ENCODE assay signal across 8 cellular contexts in genomic region chr6:63805808-63806572, GRCh38.
A peak's percentile ranks its signal among the peaks of the same experiment; 100 is the strongest.
DNase-seq lines count a peak whose midpoint lies in the region; ATAC-seq and TF ChIP-seq lines count a peak whose summit lies in the region.

No MANE protein-coding gene starts in this region.

- ATAC-seq in GM23338 (no peak), sciatic nerve (peak; percentile 81)
- ATAC-seq in stimulated activated effector memory CD8-positive, alpha-beta T cell treated with anti-CD3 and anti-CD28 coated beads, Interleukin-12 subunit alpha, Interleukin-12 subunit beta, amount 100 ng/mL, for 72 hours: no peak

- intact Hi-C loops in sciatic nerve (cut with DNase I): no loop called here

- CTCF ChIA-PET in RWPE1 (lab: Yijun Ruan, JAX): interaction anchor here (1.0 kb wide), 1 partner anchor 13 kb away, joined by 3 read pairs; no protein-coding TSS in a partner anchor

- peak overlapping the region; percentile 90 for H2AFZ ChIP-seq in GM23338

- H3K36me3 ChIP-seq in GM23338 (ENCODE audit: insufficient read depth): no peaks in the 10 kb centered on the region

- H3K4me1 ChIP-seq in GM23338 (ENCODE audit: insufficient read depth): no peaks in the 10 kb centered on the region; the same call in 1 of the 2 replicates

- no peaks in the 10 kb centered on the region for H3K36me3 Mint-ChIP-seq in GM23338 (ENCODE audit: low read depth)
- H3K36me3 Mint-ChIP-seq in stimulated activated effector memory CD8-positive, alpha-beta T cell treated with anti-CD3 and anti-CD28 coated beads, Interleukin-12 subunit alpha, Interleukin-12 subunit beta, amount 100 ng/mL, for 72 hours: no peaks in the 10 kb centered on the region

- H3K9me2 ChIP-seq in GM23338 (ENCODE audit: insufficient read depth): no peaks in the 10 kb centered on the region

- H3K27me3 Mint-ChIP-seq in GM23338 (ENCODE audit: insufficient read depth, low read depth, poor library complexity): peaks cover 2% of the 10 kb centered on the region

- H3K27me3 ChIP-seq in GM23338 (ENCODE audit: insufficient read depth): no peaks in the 10 kb centered on the region

- H3K4me1 Mint-ChIP-seq in GM23338: peaks cover 11% of the 10 kb centered on the region; the same call in 2 of the 3 replicates
- H3K4me1 Mint-ChIP-seq in stimulated activated effector memory CD8-positive, alpha-beta T cell treated with anti-CD3 and anti-CD28 coated beads, Interleukin-12 subunit alpha, Interleukin-12 subunit beta, amount 100 ng/mL, for 72 hours: no peaks in the 10 kb centered on the region

- H3K79me2 ChIP-seq in GM23338 (replicated peaks; ENCODE audit: insufficient read depth): no peaks in the 10 kb centered on the region

- no peak overlapping the region for H3K4me3 ChIP-seq in GM23338
- no peak overlapping the region for H3K4me3 ChIP-seq in fibroblast of mammary gland (ENCODE audit: control insufficient read depth, low read depth, low read length)

- no peaks in the 10 kb centered on the region for H4K20me1 ChIP-seq in GM23338 (replicated peaks; ENCODE audit: insufficient read depth)

- no peak overlapping the region for H3K4me2 ChIP-seq in GM23338

- TF ChIP-seq CTCF in GM23338 (conservative IDR thresholded peaks at IDR 0.05; ENCODE audit: low read depth in 2 of 2) (no peak), RWPE1 (conservative IDR thresholded peaks at IDR 0.05; ENCODE audit: low read depth) (no peak), fibroblast of mammary gland (conservative IDR thresholded peaks at IDR 0.05; ENCODE audit: control insufficient read depth, insufficient read depth, low read depth, low read length) (no peak), GM13977 (IDR thresholded peaks at IDR 0.05; ENCODE audit: extremely low read depth, insufficient read depth, missing control alignments) (no peak)

- H3F3A ChIP-seq in GM23338 (replicated peaks; ENCODE audit: low read depth): no peaks in the 10 kb centered on the region

- H3K9me3 Mint-ChIP-seq in GM23338: no peaks in the 10 kb centered on the region; the same call in 1 of the 3 replicates
- no peaks in the 10 kb centered on the region for H3K9me3 Mint-ChIP-seq in stimulated activated effector memory CD8-positive, alpha-beta T cell treated with anti-CD3 and anti-CD28 coated beads, Interleukin-12 subunit alpha, Interleukin-12 subunit beta, amount 100 ng/mL, for 72 hours

- H3K27ac ChIP-seq in GM23338 (ENCODE audit: low read depth): no peak overlapping the region
- H3K27ac ChIP-seq in RWPE1: peak overlapping the region; percentile 60

- no peak overlapping the region for H3K4me3 Mint-ChIP-seq in GM23338
- H3K4me3 Mint-ChIP-seq in stimulated activated effector memory CD8-positive, alpha-beta T cell treated with anti-CD3 and anti-CD28 coated beads, Interleukin-12 subunit alpha, Interleukin-12 subunit beta, amount 100 ng/mL, for 72 hours: no peak overlapping the region

- peak overlapping the region; percentile 22; the same call in 1 of the 2 replicates for H3K27ac Mint-ChIP-seq in GM23338
- no peak overlapping the region for H3K27ac Mint-ChIP-seq in stimulated activated effector memory CD8-positive, alpha-beta T cell treated with anti-CD3 and anti-CD28 coated beads, Interleukin-12 subunit alpha, Interleukin-12 subunit beta, amount 100 ng/mL, for 72 hours

- DNase-seq in GM23338 (ENCODE audit: low spot score) (no peak), RWPE1 (ENCODE audit: low spot score) (peak; percentile 70), fibroblast of mammary gland (ENCODE audit: low read depth) (peak; percentile 96), sciatic nerve (ENCODE audit: low spot score) (no peak), COLO668 (lab: John Stamatoyannopoulos, UW; ENCODE audit: unreplicated experiment) (no peak), GM13977 (ENCODE audit: low spot score) (no peak), T-helper 2 cell (no peak)
- no peak for DNase-seq in stimulated activated effector memory CD8-positive, alpha-beta T cell treated with anti-CD3 and anti-CD28 coated beads, Interleukin-12 subunit alpha, Interleukin-12 subunit beta, amount 100 ng/mL, for 72 hours (ENCODE audit: low spot score in 2 of 2)

- in situ Hi-C loops in GM13977 (cut with MboI; ENCODE audit: low pct_unique_long_range_greater_than_20kb, low sequenced_read_pairs, unreplicated experiment): no loop called here

- POLR2A ChIA-PET in RWPE1 (lab: Yijun Ruan, JAX; ENCODE audit: low non-redundant PET): no interaction called here

TF ChIP-seq in GM23338, 12 proteins besides CTCF, POLR2A, EP300 and RAD21 (continues in another document):
- TF ChIP-seq, protein P1, sequence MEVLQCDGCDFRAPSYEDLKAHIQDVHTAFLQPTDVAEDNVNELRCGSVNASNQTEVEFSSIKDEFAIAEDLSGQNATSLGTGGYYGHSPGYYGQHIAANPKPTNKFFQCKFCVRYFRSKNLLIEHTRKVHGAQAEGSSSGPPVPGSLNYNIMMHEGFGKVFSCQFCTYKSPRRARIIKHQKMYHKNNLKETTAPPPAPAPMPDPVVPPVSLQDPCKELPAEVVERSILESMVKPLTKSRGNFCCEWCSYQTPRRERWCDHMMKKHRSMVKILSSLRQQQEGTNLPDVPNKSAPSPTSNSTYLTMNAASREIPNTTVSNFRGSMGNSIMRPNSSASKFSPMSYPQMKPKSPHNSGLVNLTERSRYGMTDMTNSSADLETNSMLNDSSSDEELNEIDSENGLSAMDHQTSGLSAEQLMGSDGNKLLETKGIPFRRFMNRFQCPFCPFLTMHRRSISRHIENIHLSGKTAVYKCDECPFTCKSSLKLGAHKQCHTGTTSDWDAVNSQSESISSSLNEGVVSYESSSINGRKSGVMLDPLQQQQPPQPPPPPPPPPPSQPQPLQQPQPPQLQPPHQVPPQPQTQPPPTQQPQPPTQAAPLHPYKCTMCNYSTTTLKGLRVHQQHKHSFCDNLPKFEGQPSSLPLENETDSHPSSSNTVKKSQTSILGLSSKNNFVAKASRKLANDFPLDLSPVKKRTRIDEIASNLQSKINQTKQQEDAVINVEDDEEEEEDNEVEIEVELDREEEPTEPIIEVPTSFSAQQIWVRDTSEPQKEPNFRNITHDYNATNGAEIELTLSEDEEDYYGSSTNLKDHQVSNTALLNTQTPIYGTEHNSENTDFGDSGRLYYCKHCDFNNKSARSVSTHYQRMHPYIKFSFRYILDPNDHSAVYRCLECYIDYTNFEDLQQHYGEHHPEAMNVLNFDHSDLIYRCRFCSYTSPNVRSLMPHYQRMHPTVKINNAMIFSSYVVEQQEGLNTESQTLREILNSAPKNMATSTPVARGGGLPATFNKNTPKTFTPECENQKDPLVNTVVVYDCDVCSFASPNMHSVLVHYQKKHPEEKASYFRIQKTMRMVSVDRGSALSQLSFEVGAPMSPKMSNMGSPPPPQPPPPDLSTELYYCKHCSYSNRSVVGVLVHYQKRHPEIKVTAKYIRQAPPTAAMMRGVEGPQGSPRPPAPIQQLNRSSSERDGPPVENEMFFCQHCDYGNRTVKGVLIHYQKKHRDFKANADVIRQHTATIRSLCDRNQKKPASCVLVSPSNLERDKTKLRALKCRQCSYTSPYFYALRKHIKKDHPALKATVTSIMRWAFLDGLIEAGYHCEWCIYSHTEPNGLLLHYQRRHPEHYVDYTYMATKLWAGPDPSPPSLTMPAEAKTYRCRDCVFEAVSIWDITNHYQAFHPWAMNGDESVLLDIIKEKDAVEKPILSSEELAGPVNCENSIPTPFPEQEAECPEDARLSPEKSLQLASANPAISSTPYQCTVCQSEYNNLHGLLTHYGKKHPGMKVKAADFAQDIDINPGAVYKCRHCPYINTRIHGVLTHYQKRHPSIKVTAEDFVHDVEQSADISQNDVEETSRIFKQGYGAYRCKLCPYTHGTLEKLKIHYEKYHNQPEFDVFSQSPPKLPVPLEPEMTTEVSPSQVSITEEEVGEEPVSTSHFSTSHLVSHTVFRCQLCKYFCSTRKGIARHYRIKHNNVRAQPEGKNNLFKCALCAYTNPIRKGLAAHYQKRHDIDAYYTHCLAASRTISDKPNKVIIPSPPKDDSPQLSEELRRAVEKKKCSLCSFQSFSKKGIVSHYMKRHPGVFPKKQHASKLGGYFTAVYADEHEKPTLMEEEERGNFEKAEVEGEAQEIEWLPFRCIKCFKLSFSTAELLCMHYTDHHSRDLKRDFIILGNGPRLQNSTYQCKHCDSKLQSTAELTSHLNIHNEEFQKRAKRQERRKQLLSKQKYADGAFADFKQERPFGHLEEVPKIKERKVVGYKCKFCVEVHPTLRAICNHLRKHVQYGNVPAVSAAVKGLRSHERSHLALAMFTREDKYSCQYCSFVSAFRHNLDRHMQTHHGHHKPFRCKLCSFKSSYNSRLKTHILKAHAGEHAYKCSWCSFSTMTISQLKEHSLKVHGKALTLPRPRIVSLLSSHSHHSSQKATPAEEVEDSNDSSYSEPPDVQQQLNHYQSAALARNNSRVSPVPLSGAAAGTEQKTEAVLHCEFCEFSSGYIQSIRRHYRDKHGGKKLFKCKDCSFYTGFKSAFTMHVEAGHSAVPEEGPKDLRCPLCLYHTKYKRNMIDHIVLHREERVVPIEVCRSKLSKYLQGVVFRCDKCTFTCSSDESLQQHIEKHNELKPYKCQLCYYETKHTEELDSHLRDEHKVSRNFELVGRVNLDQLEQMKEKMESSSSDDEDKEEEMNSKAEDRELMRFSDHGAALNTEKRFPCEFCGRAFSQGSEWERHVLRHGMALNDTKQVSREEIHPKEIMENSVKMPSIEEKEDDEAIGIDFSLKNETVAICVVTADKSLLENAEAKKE (CRISPR knock-in tag; IDR thresholded peaks at IDR 0.05): no peak
- no peak for TF ChIP-seq STAT1 (IDR thresholded peaks at IDR 0.05; ENCODE audit: unreplicated experiment)
- no peak for TF ChIP-seq EZH2 (IDR thresholded peaks at IDR 0.05; ENCODE audit: low read depth, unreplicated experiment)
- no peak for TF ChIP-seq ETS1 (IDR thresholded peaks at IDR 0.05)
- no peak for TF ChIP-seq CREB1 (CRISPR knock-in tag; IDR thresholded peaks at IDR 0.05; ENCODE audit: low read depth)
- no peak for TF ChIP-seq ZNF114 (CRISPR knock-in tag; IDR thresholded peaks at IDR 0.05)
- TF ChIP-seq ZNF331 (CRISPR knock-in tag; IDR thresholded peaks at IDR 0.05; ENCODE audit: low read depth): no peak
- TF ChIP-seq POLR2AphosphoS5 (IDR thresholded peaks at IDR 0.05; ENCODE audit: low read depth): no peak
- TF ChIP-seq JUNB (IDR thresholded peaks at IDR 0.05; ENCODE audit: unreplicated experiment): no peak

Comparison
In these comparisons a context has a peak if more than half of its experiments do, and no peak if none do; other contexts are left out.
1. DNase-seq: peak in RWPE1 (single experiment) and fibroblast of mammary gland (single experiment); none in GM23338 (single experiment), sciatic nerve (single experiment), COLO668 (single experiment), stimulated activated effector memory CD8-positive, alpha-beta T cell treated with anti-CD3 and anti-CD28 coated beads, Interleukin-12 subunit alpha, Interleukin-12 subunit beta, amount 100 ng/mL, for 72 hours (0 of 2), GM13977 (single experiment) and T-helper 2 cell (0 of 5).